16 cellular contexts compared by ENCODE assay signal in the genomic region with DNA sequence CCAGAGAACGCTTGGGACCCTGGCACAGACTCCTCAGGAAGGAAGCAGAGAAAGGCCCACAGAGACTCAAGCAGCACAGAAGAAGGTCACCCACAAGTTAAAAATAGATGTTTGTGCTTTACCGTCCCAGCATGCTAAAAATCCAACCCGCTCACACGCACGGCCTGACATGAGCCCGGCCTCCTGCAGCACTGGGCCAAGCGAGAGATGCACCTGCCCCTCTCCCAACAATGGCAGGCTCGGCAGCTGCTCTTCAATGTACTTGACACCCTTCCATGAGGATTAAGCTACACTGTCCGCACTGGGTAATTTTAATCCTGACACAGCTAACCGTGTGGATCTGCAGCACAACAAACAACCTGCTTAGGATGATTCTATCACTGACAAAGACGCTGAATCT. TPM values are rescaled to one million over a fixed set of nuclear protein-coding genes. Genes with fewer than 3 reads are reported as not detected.
DNase-seq lines count a peak whose midpoint lies in the region; ATAC-seq and TF ChIP-seq lines count a peak whose summit lies in the region.
"Had no signal": no experiment of that assay in that cellular context is flagged by ENCODE, and none has a peak within 500 bp of the region (broad histone marks: within the 10 kb centered on the region; RNA-seq: fewer than 3 reads in every experiment).

No MANE protein-coding gene starts in this region.

- H4K5ac ChIP-seq in IMR-90 (ENCODE audit: low read depth, low read length) = no peak overlapping the region

- no peak overlapping the region for H2BK5ac ChIP-seq in IMR-90 (ENCODE audit: low read depth, low read length, poor library complexity, severe bottlenecking)

- no peak overlapping the region for H3K27ac ChIP-seq in IMR-90 (ENCODE audit: insufficient read depth, low read length)
- H3K27ac ChIP-seq in esophagus (ENCODE audit: low read depth in 2 of 2, low read length in 1 of 2) = peak overlapping the region; percentile 9 to 17
- H3K27ac ChIP-seq in sigmoid colon = peak overlapping the region; percentile 3 to 99 (median 92)
- H3K27ac ChIP-seq: ascending aorta, C4-2B, pancreas had no signal

- POLR2A ChIA-PET in IMR-90 (lab: Charles Lee; ENCODE audit: unreplicated experiment) = no interaction called here

- WGBS in IMR-90 (ENCODE audit: extremely low coverage in 2 of 2, insufficient read length in 1 of 2), 2 experiments = 84% methylated on average over 4 of the region's 11 CpGs; no CpG with 5 or more reads in 1 of the 2 experiments
- 63 to 70% methylated on average over 11 of the region's 11 CpGs for WGBS in esophagus, 2 donors
- WGBS in sigmoid colon, 2 donors = 80 to 88% methylated on average over 11 of the region's 11 CpGs

- no peak overlapping the region for H2BK20ac ChIP-seq in IMR-90 (ENCODE audit: low read depth, low read length)

- H4K91ac ChIP-seq in IMR-90 (ENCODE audit: insufficient read depth, low read depth, low read length) = no peak overlapping the region

- no peak for TF ChIP-seq CTCF in IMR-90 (conservative IDR thresholded peaks at IDR 0.05; ENCODE audit: low read depth, low read length)
- TF ChIP-seq CTCF in sigmoid colon (IDR thresholded peaks at IDR 0.05) = no peak

- CTCF ChIA-PET in IMR-90 (lab: Yijun Ruan, JAX) = no interaction called here

- 0 out of 2 replicates have a peak, but pooled peaks cover 2% of the 10 kb centered on the region for H3K36me3 ChIP-seq in IMR-90 (ENCODE audit: control insufficient read depth, insufficient read depth, low read length)
- H3K36me3 ChIP-seq in esophagus (ENCODE audit: control insufficient read depth in 2 of 2, insufficient read depth in 2 of 2, low read length in 1 of 2) = no peaks in the 10 kb centered on the region
- H3K36me3 ChIP-seq in sigmoid colon = no peaks in the 10 kb centered on the region
- H3K36me3 ChIP-seq: ascending aorta, pancreas had no signal

- H3K27me3 ChIP-seq in IMR-90 (ENCODE audit: control insufficient read depth, insufficient read depth, low read length) = no peaks in the 10 kb centered on the region
- H3K27me3 ChIP-seq in esophagus (ENCODE audit: control insufficient read depth in 1 of 2, insufficient read depth in 2 of 2, low read length in 2 of 2) = no peaks in the 10 kb centered on the region
- H3K27me3 ChIP-seq in sigmoid colon = no peaks in the 10 kb centered on the region
- H3K27me3 ChIP-seq: ascending aorta, pancreas had no signal

- no peak overlapping the region for H3K14ac ChIP-seq in IMR-90 (replicated peaks; ENCODE audit: low read depth, low read length)

- no peak overlapping the region for H2BK120ac ChIP-seq in IMR-90 (ENCODE audit: low read depth, low read length)

- DNase-seq in IMR-90 (no peak), NCI-H510A treated with DMSO at 0.1 percent for 48 hours (lab: John Stamatoyannopoulos, UW) (peak; percentile 70), sigmoid colon (no peak), NCI-H526 (lab: John Stamatoyannopoulos, UW) (no peak)
- DNase-seq: activated CD4-positive, alpha-beta T cell treated with anti-CD3 and anti-CD28 coated beads for 48 hours; Kasumi-1; pancreas; stimulated activated naive B cell treated with anti-CD40 and anti-IgM and Interleukin-4, amounts not matched to agents 10 μg/mL and 1 μg/mL and 100 μg/mL, for 72 hours; T-helper 1 cell had no signal

- H3K18ac ChIP-seq in IMR-90 (ENCODE audit: low read depth, low read length) = no peak overlapping the region

- H3K9me1 ChIP-seq in IMR-90 (ENCODE audit: insufficient read depth, low read length) = peaks cover 31% of the 10 kb centered on the region

- peaks cover 27% of the 10 kb centered on the region for H3K4me1 ChIP-seq in IMR-90 (ENCODE audit: control insufficient read depth, insufficient read depth, low read length)
- H3K4me1 ChIP-seq in esophagus (ENCODE audit: control insufficient read depth in 2 of 2, insufficient read depth in 2 of 2, low read length in 1 of 2) = peaks cover 5 to 6% of the 10 kb centered on the region in 2 donors
- H3K4me1 ChIP-seq in sigmoid colon = peaks cover 0 to 71% (median 58%) of the 10 kb centered on the region in 4 donors
- H3K4me1 ChIP-seq: pancreas had no signal

- no peak overlapping the region for H2BK15ac ChIP-seq in IMR-90 (ENCODE audit: low read depth, low read length)

- no peak overlapping the region for H4K8ac ChIP-seq in IMR-90 (ENCODE audit: low read depth in 2 of 2, low read length in 2 of 2)

- H2AFZ ChIP-seq in IMR-90 (replicated peaks; ENCODE audit: low read length, poor library complexity) = no peak overlapping the region

- no peak for TF ChIP-seq EP300 in sigmoid colon (IDR thresholded peaks at IDR 0.05)

- H4K20me1 ChIP-seq in IMR-90 (ENCODE audit: insufficient read depth, low read length) = peaks cover 76% of the 10 kb centered on the region

- H3K56ac ChIP-seq in IMR-90 (ENCODE audit: extremely low read depth, insufficient read depth, low read length) = no peak overlapping the region

- H3K4me3 ChIP-seq in IMR-90 (ENCODE audit: insufficient read depth, low read depth, low read length) (no peak overlapping the region), esophagus (ENCODE audit: low read depth in 1 of 2, low read length in 2 of 2) (no peak overlapping the region), sigmoid colon (no peak overlapping the region)
- H3K4me3 ChIP-seq: ascending aorta, lung, pancreas had no signal

- TF ChIP-seq RAD21 in IMR-90 (IDR thresholded peaks at IDR 0.05; ENCODE audit: low read length) = no peak

- H3K4me2 ChIP-seq in IMR-90 (ENCODE audit: low read depth, low read length) = no peak overlapping the region

- no peak overlapping the region for H3K9ac ChIP-seq in IMR-90 (ENCODE audit: low read depth, low read length)

- dilution Hi-C loops in IMR-90 (cut with HindIII; ENCODE audit: low sequenced_read_pairs, unreplicated experiment) = no loop called here

- H3K79me1 ChIP-seq in IMR-90 (ENCODE audit: low read depth in 1 of 2, low read length in 2 of 2) = peaks cover 24 to 78% of the 10 kb centered on the region in 2 experiments

- ATAC-seq in IMR-90 (ENCODE audit: low read depth) (no peak), HG03045 (IDR thresholded peaks at IDR 0.05; ENCODE audit: unreplicated experiment) (no peak), GM21367 (IDR thresholded peaks at IDR 0.05; ENCODE audit: unreplicated experiment) (no peak), HG03175 (IDR thresholded peaks at IDR 0.05; ENCODE audit: unreplicated experiment) (no peak)
- ATAC-seq: pancreas; stimulated activated naive B cell treated with anti-CD40 and anti-IgM and Interleukin-4, amounts not matched to agents 10 μg/mL and 1 μg/mL and 100 μg/mL, for 72 hours had no signal

- no peak overlapping the region for H3K4ac ChIP-seq in IMR-90 (ENCODE audit: low read depth, low read length)

- H3K9me3 ChIP-seq in IMR-90 (ENCODE audit: control insufficient read depth, insufficient read depth, low read length) (no peaks in the 10 kb centered on the region), esophagus (ENCODE audit: control insufficient read depth in 2 of 2, insufficient read depth in 1 of 2, low read depth in 1 of 2, low read length in 1 of 2) (no peaks in the 10 kb centered on the region), sigmoid colon (no peaks in the 10 kb centered on the region)
- H3K9me3 ChIP-seq: ascending aorta, pancreas had no signal

- no peak overlapping the region for H3K23ac ChIP-seq in IMR-90 (ENCODE audit: low read depth, low read length)

- in situ Hi-C loops in IMR-90 (cut with MboI; ENCODE audit: low sequenced_read_pairs) = loop anchor here (25.0 kb wide), 1 partner anchor 168 kb away; no protein-coding TSS in a partner anchor

- intact Hi-C loops in IMR-90 (cut with micrococcal nuclease) (loop anchor here (5.0 kb wide), 1 partner anchor 83 kb away; no protein-coding TSS in a partner anchor), sigmoid colon (cut with DNase I) (loop anchor here (5.0 kb wide), 2 partner anchors 68 to 188 kb away; no protein-coding TSS in a partner anchor)

- H2AK5ac ChIP-seq in IMR-90 (ENCODE audit: low read depth, low read length) = peak overlapping the region; percentile 37; the same call in 1 of the 2 replicates

- BruUV-seq in IMR-90 (replicated peaks; lab: Mats Ljungman, UMichigan) = no TSS peak

- TF ChIP-seq POLR2A in IMR-90 (IDR thresholded peaks at IDR 0.05; ENCODE audit: low read depth, low read length) = no peak
- TF ChIP-seq POLR2A in sigmoid colon (IDR thresholded peaks at IDR 0.05) = no peak

- H2AK9ac ChIP-seq in IMR-90 (replicated peaks; ENCODE audit: low read depth, low read length, poor library complexity) = no peak overlapping the region

TF ChIP-seq in IMR-90, 13 proteins besides CTCF, POLR2A, EP300 and RAD21 (continues in another document):
- no peak for TF ChIP-seq MAFK (IDR thresholded peaks at IDR 0.05; ENCODE audit: low read depth, low read length)
- no peak for TF ChIP-seq RCOR1 (IDR thresholded peaks at IDR 0.05; ENCODE audit: insufficient replicate concordance, low read length)
- no peak for TF ChIP-seq MXI1 (IDR thresholded peaks at IDR 0.05; ENCODE audit: borderline replicate concordance, low read depth, low read length)
- TF ChIP-seq CEBPB (IDR thresholded peaks at IDR 0.05; ENCODE audit: low read depth, low read length) = no peak
- TF ChIP-seq CHD1 (IDR thresholded peaks at IDR 0.05; ENCODE audit: low read depth, low read length) = no peak
- no peak for TF ChIP-seq BHLHE40 (IDR thresholded peaks at IDR 0.05; ENCODE audit: low read depth, low read length)
- no peak for TF ChIP-seq FOS (IDR thresholded peaks at IDR 0.05; ENCODE audit: low read depth, low read length)
- TF ChIP-seq ELK1 (IDR thresholded peaks at IDR 0.05; ENCODE audit: borderline replicate concordance, low read depth, low read length) = no peak
- no peak for TF ChIP-seq MAZ (IDR thresholded peaks at IDR 0.05; ENCODE audit: borderline replicate concordance, low read depth, low read length)
- no peak for TF ChIP-seq SMC3 (IDR thresholded peaks at IDR 0.05; ENCODE audit: low read depth, low read length)
- TF ChIP-seq RFX5 (IDR thresholded peaks at IDR 0.05; ENCODE audit: low read depth, low read length) = no peak

RNA-seq across cellular contexts. Expression of gene DIP2C, which starts 9.3 kb away (rescaled TPM):
- total RNA-seq in IMR-90 (2012; rRNA removed) = 8.6 and 9.2 TPM in 2 replicates
- polyA plus RNA-seq in IMR-90 (2012; rRNA removed) = 16.1 and 17.3 TPM in 2 replicates
- 13.9 and 16.8 TPM in 2 replicates for polyA plus RNA-seq in IMR-90 (2012; cell fraction: cytosol; rRNA removed)
- 21.1 and 22.2 TPM in 2 replicates for polyA plus RNA-seq in IMR-90 (2012; cell fraction: nucleus; rRNA removed; ENCODE audit: low replicate concordance)
- 1 to 10 TPM; 2.2 to 2.7 TPM for polyA plus RNA-seq in esophagus
- total RNA-seq in sigmoid colon = 10 to 100 TPM; 42.1 to 67.9 (median 50.3) TPM
- polyA plus RNA-seq in sigmoid colon = 1 to 10 TPM; 1.8 to 5.5 (median 3.0) TPM
